1 cellular context compared by ENCODE assay signal in the genomic region with DNA sequence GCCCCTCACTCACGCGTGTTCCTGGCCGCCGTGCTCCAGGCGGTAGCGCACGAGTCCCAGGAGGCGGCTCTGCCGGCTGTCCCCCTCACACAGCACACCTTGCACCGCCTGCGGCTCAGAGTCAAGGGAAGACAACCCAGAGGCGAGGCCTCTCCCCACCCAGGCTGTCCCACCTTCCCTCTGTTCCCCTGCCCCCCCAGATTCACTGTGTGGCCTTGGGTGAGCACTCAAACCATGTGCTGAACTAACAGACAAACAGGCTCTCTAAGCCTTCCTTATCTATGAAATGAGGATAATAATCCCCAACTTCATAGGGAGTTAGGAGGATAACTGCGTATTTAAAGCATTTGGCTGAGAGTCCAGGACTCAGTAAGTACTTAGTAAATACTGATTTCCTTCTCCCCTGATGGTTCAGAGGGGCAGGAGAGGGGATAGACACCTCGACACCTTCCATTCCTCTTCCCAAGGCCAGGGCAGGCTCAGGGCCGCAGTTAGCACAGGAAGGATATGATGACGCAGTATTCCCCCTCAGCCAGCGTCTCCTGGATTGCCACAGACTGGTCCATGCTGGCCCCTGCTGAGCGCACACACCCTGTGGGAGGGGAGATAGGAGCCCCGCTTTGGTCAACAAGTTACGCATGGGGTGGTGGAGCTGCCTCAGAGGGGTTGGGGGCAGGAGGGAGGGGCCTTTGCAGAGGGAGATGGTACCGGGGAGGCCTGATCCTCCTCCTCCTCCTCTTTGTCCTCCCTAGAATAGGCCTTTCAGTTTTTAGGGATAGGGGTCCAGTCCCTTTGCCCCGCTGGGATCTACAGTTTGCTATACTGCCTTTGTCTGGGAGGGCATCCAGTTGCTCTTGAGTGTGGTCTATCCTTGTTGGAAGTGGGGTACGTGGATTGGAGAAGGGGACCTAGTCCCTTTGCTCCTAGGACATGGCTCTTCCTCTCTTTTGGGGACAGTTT.
TF ChIP-seq lines count a peak whose summit lies in the region.

No MANE protein-coding gene starts in this region.

TF ChIP-seq in GM12878, 131 proteins besides CTCF, POLR2A, EP300 and RAD21:
- TF ChIP-seq CREM (IDR thresholded peaks at IDR 0.05; ENCODE audit: low read depth) (no peak), ESRRA (IDR thresholded peaks at IDR 0.05; ENCODE audit: low read length) (no peak), JUND (IDR thresholded peaks at IDR 0.05; ENCODE audit: low read depth, low read length) (no peak), RELA (IDR thresholded peaks at IDR 0.05; ENCODE audit: borderline replicate concordance, partially characterized antibody) (no peak), EZH2 (IDR thresholded peaks at IDR 0.05; ENCODE audit: borderline replicate concordance, control insufficient read depth, low read depth, low read length) (no peak), ZNF592 (IDR thresholded peaks at IDR 0.05) (no peak), ZNF217 (IDR thresholded peaks at IDR 0.05) (no peak), RAD51 (IDR thresholded peaks at IDR 0.05) (no peak), CBX3 (IDR thresholded peaks at IDR 0.05; ENCODE audit: borderline replicate concordance, low read depth) (no peak), POLR2AphosphoS2 (IDR thresholded peaks at IDR 0.05; ENCODE audit: low read depth, low read length) (no peak), TCF3 (IDR thresholded peaks at IDR 0.05; ENCODE audit: borderline replicate concordance, insufficient read depth, low read depth, low read length) (no peak), ATF2 (IDR thresholded peaks at IDR 0.05; ENCODE audit: low read length) (no peak), ZSCAN29 (IDR thresholded peaks at IDR 0.05) (no peak), TCF12 (IDR thresholded peaks at IDR 0.05; ENCODE audit: low read depth, low read length) (no peak), ZBED1 (IDR thresholded peaks at IDR 0.05; ENCODE audit: borderline replicate concordance) (no peak)
- TF ChIP-seq, protein P1, sequence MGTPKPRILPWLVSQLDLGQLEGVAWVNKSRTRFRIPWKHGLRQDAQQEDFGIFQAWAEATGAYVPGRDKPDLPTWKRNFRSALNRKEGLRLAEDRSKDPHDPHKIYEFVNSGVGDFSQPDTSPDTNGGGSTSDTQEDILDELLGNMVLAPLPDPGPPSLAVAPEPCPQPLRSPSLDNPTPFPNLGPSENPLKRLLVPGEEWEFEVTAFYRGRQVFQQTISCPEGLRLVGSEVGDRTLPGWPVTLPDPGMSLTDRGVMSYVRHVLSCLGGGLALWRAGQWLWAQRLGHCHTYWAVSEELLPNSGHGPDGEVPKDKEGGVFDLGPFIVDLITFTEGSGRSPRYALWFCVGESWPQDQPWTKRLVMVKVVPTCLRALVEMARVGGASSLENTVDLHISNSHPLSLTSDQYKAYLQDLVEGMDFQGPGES (IDR thresholded peaks at IDR 0.05): no peak
- TF ChIP-seq, protein P2, sequence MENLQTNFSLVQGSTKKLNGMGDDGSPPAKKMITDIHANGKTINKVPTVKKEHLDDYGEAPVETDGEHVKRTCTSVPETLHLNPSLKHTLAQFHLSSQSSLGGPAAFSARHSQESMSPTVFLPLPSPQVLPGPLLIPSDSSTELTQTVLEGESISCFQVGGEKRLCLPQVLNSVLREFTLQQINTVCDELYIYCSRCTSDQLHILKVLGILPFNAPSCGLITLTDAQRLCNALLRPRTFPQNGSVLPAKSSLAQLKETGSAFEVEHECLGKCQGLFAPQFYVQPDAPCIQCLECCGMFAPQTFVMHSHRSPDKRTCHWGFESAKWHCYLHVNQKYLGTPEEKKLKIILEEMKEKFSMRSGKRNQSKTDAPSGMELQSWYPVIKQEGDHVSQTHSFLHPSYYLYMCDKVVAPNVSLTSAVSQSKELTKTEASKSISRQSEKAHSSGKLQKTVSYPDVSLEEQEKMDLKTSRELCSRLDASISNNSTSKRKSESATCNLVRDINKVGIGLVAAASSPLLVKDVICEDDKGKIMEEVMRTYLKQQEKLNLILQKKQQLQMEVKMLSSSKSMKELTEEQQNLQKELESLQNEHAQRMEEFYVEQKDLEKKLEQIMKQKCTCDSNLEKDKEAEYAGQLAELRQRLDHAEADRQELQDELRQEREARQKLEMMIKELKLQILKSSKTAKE (IDR thresholded peaks at IDR 0.05; ENCODE audit: low read depth, poor library complexity, severe bottlenecking): no peak
- TF ChIP-seq, protein P3, sequence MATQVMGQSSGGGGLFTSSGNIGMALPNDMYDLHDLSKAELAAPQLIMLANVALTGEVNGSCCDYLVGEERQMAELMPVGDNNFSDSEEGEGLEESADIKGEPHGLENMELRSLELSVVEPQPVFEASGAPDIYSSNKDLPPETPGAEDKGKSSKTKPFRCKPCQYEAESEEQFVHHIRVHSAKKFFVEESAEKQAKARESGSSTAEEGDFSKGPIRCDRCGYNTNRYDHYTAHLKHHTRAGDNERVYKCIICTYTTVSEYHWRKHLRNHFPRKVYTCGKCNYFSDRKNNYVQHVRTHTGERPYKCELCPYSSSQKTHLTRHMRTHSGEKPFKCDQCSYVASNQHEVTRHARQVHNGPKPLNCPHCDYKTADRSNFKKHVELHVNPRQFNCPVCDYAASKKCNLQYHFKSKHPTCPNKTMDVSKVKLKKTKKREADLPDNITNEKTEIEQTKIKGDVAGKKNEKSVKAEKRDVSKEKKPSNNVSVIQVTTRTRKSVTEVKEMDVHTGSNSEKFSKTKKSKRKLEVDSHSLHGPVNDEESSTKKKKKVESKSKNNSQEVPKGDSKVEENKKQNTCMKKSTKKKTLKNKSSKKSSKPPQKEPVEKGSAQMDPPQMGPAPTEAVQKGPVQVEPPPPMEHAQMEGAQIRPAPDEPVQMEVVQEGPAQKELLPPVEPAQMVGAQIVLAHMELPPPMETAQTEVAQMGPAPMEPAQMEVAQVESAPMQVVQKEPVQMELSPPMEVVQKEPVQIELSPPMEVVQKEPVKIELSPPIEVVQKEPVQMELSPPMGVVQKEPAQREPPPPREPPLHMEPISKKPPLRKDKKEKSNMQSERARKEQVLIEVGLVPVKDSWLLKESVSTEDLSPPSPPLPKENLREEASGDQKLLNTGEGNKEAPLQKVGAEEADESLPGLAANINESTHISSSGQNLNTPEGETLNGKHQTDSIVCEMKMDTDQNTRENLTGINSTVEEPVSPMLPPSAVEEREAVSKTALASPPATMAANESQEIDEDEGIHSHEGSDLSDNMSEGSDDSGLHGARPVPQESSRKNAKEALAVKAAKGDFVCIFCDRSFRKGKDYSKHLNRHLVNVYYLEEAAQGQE (IDR thresholded peaks at IDR 0.05; ENCODE audit: low read depth, low read length): no peak
TF ChIP-seq in GM12878: peak in this region for 0.
